In genomic region chr2:88764850-88765153, GRCh38 we compare ENCODE assay signal across 12 cellular contexts.
DNase-seq lines count a peak whose midpoint lies in the region; ATAC-seq, FAIRE-seq and TF ChIP-seq lines count a peak whose summit lies in the region.
"Had no signal": no experiment of that assay in that cellular context is flagged by ENCODE, and none has a peak within 500 bp of the region (broad histone marks: within the 10 kb centered on the region; RNA-seq: fewer than 3 reads in every experiment).

No MANE protein-coding gene starts in this region.

- H3K9me3 ChIP-seq in SK-N-SH (no peaks in the 10 kb centered on the region), iPS-18c (ENCODE audit: control insufficient read depth, insufficient read depth, low read length) (peaks cover 3% of the 10 kb centered on the region), stomach (peaks cover 0 to 10% (median 3%) of the 10 kb centered on the region in 4 donors)

- no peak for ATAC-seq in SK-N-SH treated with all-trans-retinoic acid at 6 μM for 48 hours
- ATAC-seq in activated naive CD4-positive, alpha-beta T cell treated with anti-CD3 and anti-CD28 coated beads, Interleukin-2, amount 50 U/mL, for 72 hours: no peak

- H3K9ac ChIP-seq in SK-N-SH: no peak overlapping the region

- H3K4me3 ChIP-seq in SK-N-SH (ENCODE audit: low read depth in 2 of 2, low read length in 1 of 2) (peak overlapping the region in 1 of 2 experiments; percentile 27; a peak in 1 of 4 replicates), iPS-18c (ENCODE audit: insufficient read depth, low read depth, low read length) (peak overlapping the region; percentile 56; the same call in 1 of the 2 replicates), stomach (peak overlapping the region in 3 of 4 donors; percentile 20 to 51 (median 31))

- H3K27ac ChIP-seq in SK-N-SH (ENCODE audit: low read depth in 2 of 2, low read length in 1 of 2) (no peak overlapping the region), stomach (no peak overlapping the region)

- TF ChIP-seq POLR2A in stomach (IDR thresholded peaks at IDR 0.05): no peak

- TF ChIP-seq EP300 in SK-N-SH (IDR thresholded peaks at IDR 0.05; ENCODE audit: borderline replicate concordance in 1 of 2, low read depth in 1 of 2, low read length in 1 of 2): no peak
- no peak for TF ChIP-seq EP300 in stomach (IDR thresholded peaks at IDR 0.05)

- peaks cover 0 to 15% of the 10 kb centered on the region in 2 donors for H3K36me3 Mint-ChIP-seq in activated naive CD4-positive, alpha-beta T cell treated with anti-CD3 and anti-CD28 coated beads, Interleukin-2, amount 50 U/mL, for 72 hours

- no peaks in the 10 kb centered on the region for H3K9me2 ChIP-seq in SK-N-SH

- no peaks in the 10 kb centered on the region for H3K79me2 ChIP-seq in SK-N-SH (ENCODE audit: insufficient read depth)

- H3K27me3 ChIP-seq in SK-N-SH (ENCODE audit: insufficient read depth): no peaks in the 10 kb centered on the region; the same call in 1 of the 2 replicates
- H3K27me3 ChIP-seq in stomach: peaks cover 10 to 34% (median 23%) of the 10 kb centered on the region in 3 donors

- H3K4me2 ChIP-seq in SK-N-SH: peak overlapping the region; percentile 72

- no peak for TF ChIP-seq RAD21 in SK-N-SH (IDR thresholded peaks at IDR 0.05; ENCODE audit: low read length)

- peaks cover 0 to 8% of the 10 kb centered on the region in 2 donors for H3K9me3 Mint-ChIP-seq in activated naive CD4-positive, alpha-beta T cell treated with anti-CD3 and anti-CD28 coated beads, Interleukin-2, amount 50 U/mL, for 72 hours
- H3K9me3 Mint-ChIP-seq: dendritic cell treated with granulocyte-macrophage colony-stimulating factor and Interleukin-4, amounts not matched to agents 40 ng/mL and 50 ng/mL, for 4 days had no signal

- intact Hi-C loops in stomach (cut with DNase I; ENCODE audit: low total_unique reads): no loop called here

- WGBS in SK-N-SH (ENCODE audit: low lambda C conversion rate): 20% methylated on average over 3 of the region's 22 CpGs
- 11 to 41% (median 21%) methylated on average over 4 to 22 of the region's 22 CpGs for WGBS in stomach, 5 donors

- no peak for FAIRE-seq in RCC 7860 (lab: Jason Lieb, UNC)

- no peak overlapping the region for H2AFZ ChIP-seq in SK-N-SH (ENCODE audit: low read depth)

- DNase-seq in SK-N-SH: no peak
- peak; percentile 5 for DNase-seq in RPMI8226
- DNase-seq in stomach: no peak
- DNase-seq in NCI-H1092 (lab: John Stamatoyannopoulos, UW): no peak
- DNase-seq in activated naive CD4-positive, alpha-beta T cell treated with anti-CD3 and anti-CD28 coated beads, Interleukin-2, amount 50 U/mL, for 72 hours (ENCODE audit: low spot score in 2 of 2): no peak
- no peak for DNase-seq in RCC 7860 (ENCODE audit: low spot score)
- DNase-seq: 8988T, Calu3, foreskin melanocyte had no signal

- POLR2A ChIA-PET in SK-N-SH (lab: Yijun Ruan, JAX): no interaction called here

- H3F3A ChIP-seq in SK-N-SH (replicated peaks; ENCODE audit: insufficient read depth): no peaks in the 10 kb centered on the region

- H4K20me1 ChIP-seq in SK-N-SH (ENCODE audit: insufficient read depth): no peaks in the 10 kb centered on the region

- H3K4me1 ChIP-seq in SK-N-SH (ENCODE audit: control insufficient read depth in 1 of 2, insufficient read depth in 2 of 2, low read depth in 1 of 2, low read length in 1 of 2): peaks cover 0 to 4% of the 10 kb centered on the region in 2 experiments; a peak in 1 of 4 replicates
- peaks cover 10 to 16% (median 12%) of the 10 kb centered on the region in 4 donors for H3K4me1 ChIP-seq in stomach

- H3K36me3 ChIP-seq in SK-N-SH (replicated peaks in 1 of 2; ENCODE audit: control insufficient read depth in 1 of 2, insufficient read depth in 2 of 2, low read length in 1 of 2) (no peaks in the 10 kb centered on the region), stomach (no peaks in the 10 kb centered on the region)

- H3K27ac Mint-ChIP-seq in activated naive CD4-positive, alpha-beta T cell treated with anti-CD3 and anti-CD28 coated beads, Interleukin-2, amount 50 U/mL, for 72 hours: no peak overlapping the region
- H3K27ac Mint-ChIP-seq: dendritic cell treated with granulocyte-macrophage colony-stimulating factor and Interleukin-4, amounts not matched to agents 40 ng/mL and 50 ng/mL, for 4 days had no signal

- TF ChIP-seq CTCF in SK-N-SH (IDR thresholded peaks at IDR 0.05) (no peak), stomach (IDR thresholded peaks at IDR 0.05) (no peak)

- CTCF ChIA-PET in SK-N-SH (lab: Yijun Ruan, JAX): no interaction called here

TF ChIP-seq in SK-N-SH, 30 proteins besides CTCF, POLR2A, EP300 and RAD21:
- no peak for TF ChIP-seq YY1 (IDR thresholded peaks at IDR 0.05; ENCODE audit: low read depth)
- TF ChIP-seq ELF1 (IDR thresholded peaks at IDR 0.05): no peak
- no peak for TF ChIP-seq MAX (IDR thresholded peaks at IDR 0.05; ENCODE audit: low read depth)
- TF ChIP-seq SMC3 (IDR thresholded peaks at IDR 0.05; ENCODE audit: low read depth, low read length): no peak
- TF ChIP-seq FOXJ3 (CRISPR knock-in tag; IDR thresholded peaks at IDR 0.05): no peak
- no peak for TF ChIP-seq NRF1 (IDR thresholded peaks at IDR 0.05; ENCODE audit: low read depth, low read length)
- no peak for TF ChIP-seq SIN3A (IDR thresholded peaks at IDR 0.05; ENCODE audit: borderline replicate concordance, low read depth, low read length)
- TF ChIP-seq GABPA (IDR thresholded peaks at IDR 0.05; ENCODE audit: low read depth): no peak
- no peak for TF ChIP-seq JUND (IDR thresholded peaks at IDR 0.05)
- no peak for TF ChIP-seq FOXM1 (IDR thresholded peaks at IDR 0.05; ENCODE audit: low read depth)
- TF ChIP-seq MXI1 (IDR thresholded peaks at IDR 0.05; ENCODE audit: low read depth, low read length): no peak
TF ChIP-seq in SK-N-SH: peak in this region for 0.

TF ChIP-seq in SK-N-SH treated with all-trans-retinoic acid at 6 μM for 48 hours, 23 proteins besides CTCF, POLR2A, EP300 and RAD21:
- TF ChIP-seq RARB (CRISPR knock-in tag; IDR thresholded peaks at IDR 0.05): no peak
- no peak for TF ChIP-seq CSDC2 (CRISPR knock-in tag; IDR thresholded peaks at IDR 0.05)
- no peak for TF ChIP-seq CREB5 (CRISPR knock-in tag; IDR thresholded peaks at IDR 0.05; ENCODE audit: low read depth)
- no peak for TF ChIP-seq ESRRG (CRISPR knock-in tag; IDR thresholded peaks at IDR 0.05)
- TF ChIP-seq PPARA (CRISPR knock-in tag; IDR thresholded peaks at IDR 0.05; ENCODE audit: borderline replicate concordance): no peak
- no peak for TF ChIP-seq ZFP30 (CRISPR knock-in tag; IDR thresholded peaks at IDR 0.05)
- TF ChIP-seq ZFP3 (CRISPR knock-in tag; IDR thresholded peaks at IDR 0.05): no peak
- TF ChIP-seq ISL1 (CRISPR knock-in tag; IDR thresholded peaks at IDR 0.05): no peak
- no peak for TF ChIP-seq SNAI2 (CRISPR knock-in tag; IDR thresholded peaks at IDR 0.05)
- TF ChIP-seq TSHZ2 (CRISPR knock-in tag; IDR thresholded peaks at IDR 0.05): no peak
- no peak for TF ChIP-seq ZNF565 (CRISPR knock-in tag; conservative IDR thresholded peaks at IDR 0.05; ENCODE audit: low read depth)
- TF ChIP-seq ZC3H10 (CRISPR knock-in tag; IDR thresholded peaks at IDR 0.05): no peak
- no peak for TF ChIP-seq TOX (CRISPR knock-in tag; IDR thresholded peaks at IDR 0.05; ENCODE audit: borderline replicate concordance)
- no peak for TF ChIP-seq ZNF70 (CRISPR knock-in tag; IDR thresholded peaks at IDR 0.05)
- TF ChIP-seq POU6F1 (CRISPR knock-in tag; IDR thresholded peaks at IDR 0.05; ENCODE audit: borderline replicate concordance, low read depth): no peak
TF ChIP-seq in SK-N-SH treated with all-trans-retinoic acid at 6 μM for 48 hours: peak in this region for 0.
